8 cellular contexts compared by ENCODE assay signal in genomic region chr17:81519284-81520020, GRCh38. TPM values are rescaled to one million over a fixed set of nuclear protein-coding genes. Genes with fewer than 3 reads are reported as not detected.
DNase-seq lines count a peak whose midpoint lies in the region; ATAC-seq and TF ChIP-seq lines count a peak whose summit lies in the region.

No MANE protein-coding gene starts in this region.

- H3K4me1 ChIP-seq in vagina, result peaks cover 57% of the 10 kb centered on the region

- no peak for TF ChIP-seq CTCF in epithelial cell of proximal tubule (conservative IDR thresholded peaks at IDR 0.05; ENCODE audit: low read depth, low read length)
- peak; percentile 37 for TF ChIP-seq CTCF in nephron progenitor cell (IDR thresholded peaks at IDR 0.05)
- peak; percentile 19 to 33 (median 24) for TF ChIP-seq CTCF in vagina (IDR thresholded peaks at IDR 0.05)

- H3K27me3 ChIP-seq in vagina, result peaks cover 8% of the 10 kb centered on the region

- H3K27me3 Mint-ChIP-seq in activated CD8-positive, alpha-beta T cell treated with anti-CD3 and anti-CD28 coated beads, Interleukin-2, amount 10 ng/mL, durations not matched to agents 7 days and 5 days (ENCODE audit: low read depth), result peaks cover 15% of the 10 kb centered on the region
- H3K27me3 Mint-ChIP-seq in nephron progenitor cell (ENCODE audit: low read depth, poor library complexity), result peaks cover 41% of the 10 kb centered on the region

- CTCF ChIA-PET in activated CD8-positive, alpha-beta T cell treated with anti-CD3 and anti-CD28 coated beads, Interleukin-2, amount 10 ng/mL, durations not matched to agents 7 days and 5 days (lab: Charles Lee), result interaction anchor here (1.3 to 4.0 kb wide), 5 partner anchors 12 to 228 kb away, joined by 4 to 25 read pairs (median 6); partner anchors contain the start of gene FAAP100

- TF ChIP-seq POLR2A in vagina (IDR thresholded peaks at IDR 0.05), result no peak

- intact Hi-C loops in vagina (cut with DNase I), result no loop called here

- H3K36me3 Mint-ChIP-seq in activated CD8-positive, alpha-beta T cell treated with anti-CD3 and anti-CD28 coated beads, Interleukin-2, amount 10 ng/mL, durations not matched to agents 7 days and 5 days (ENCODE audit: low read depth), result peaks cover 8% of the 10 kb centered on the region
- no peaks in the 10 kb centered on the region for H3K36me3 Mint-ChIP-seq in nephron progenitor cell (ENCODE audit: low read depth)

- no peak overlapping the region for H3K27ac Mint-ChIP-seq in activated CD8-positive, alpha-beta T cell treated with anti-CD3 and anti-CD28 coated beads, Interleukin-2, amount 10 ng/mL, durations not matched to agents 7 days and 5 days
- no peak overlapping the region for H3K27ac Mint-ChIP-seq in nephron progenitor cell

- peaks cover 28% of the 10 kb centered on the region for H3K4me1 Mint-ChIP-seq in activated CD8-positive, alpha-beta T cell treated with anti-CD3 and anti-CD28 coated beads, Interleukin-2, amount 10 ng/mL, durations not matched to agents 7 days and 5 days (ENCODE audit: low read depth)
- peaks cover 60% of the 10 kb centered on the region for H3K4me1 Mint-ChIP-seq in nephron progenitor cell

- H3K4me3 ChIP-seq in epithelial cell of proximal tubule (ENCODE audit: low read depth, low read length) (peak overlapping the region; percentile 53), vagina (peak overlapping the region; percentile 66 to 93)

- no peaks in the 10 kb centered on the region for H3K9me3 Mint-ChIP-seq in activated CD8-positive, alpha-beta T cell treated with anti-CD3 and anti-CD28 coated beads, Interleukin-2, amount 10 ng/mL, durations not matched to agents 7 days and 5 days (ENCODE audit: insufficient read depth)
- H3K9me3 Mint-ChIP-seq in nephron progenitor cell, result no peaks in the 10 kb centered on the region

- DNase-seq in Caki2 (ENCODE audit: low read depth), result peak; percentile 76
- peak; percentile 87 for DNase-seq in LoVo (ENCODE audit: low spot score)
- peak; percentile 68 for DNase-seq in activated CD8-positive, alpha-beta T cell treated with anti-CD3 and anti-CD28 coated beads, Interleukin-2, amount 10 ng/mL, durations not matched to agents 7 days and 5 days
- DNase-seq in epithelial cell of proximal tubule (ENCODE audit: low read depth), result no peak
- peak; percentile 56 for DNase-seq in nephron progenitor cell
- DNase-seq in vagina (ENCODE audit: extremely low spot score in 2 of 2), result no peak

- POLR2A ChIA-PET in activated CD8-positive, alpha-beta T cell treated with anti-CD3 and anti-CD28 coated beads, Interleukin-2, amount 10 ng/mL, durations not matched to agents 7 days and 5 days (lab: Charles Lee), result interaction anchor here (0.6 kb wide), 1 partner anchor 79 kb away, joined by 3 read pairs; no protein-coding TSS in a partner anchor

- peak; percentile 47 for ATAC-seq in activated CD8-positive, alpha-beta T cell treated with anti-CD3 and anti-CD28 coated beads, Interleukin-2, amount 10 ng/mL, durations not matched to agents 7 days and 5 days
- ATAC-seq in GM19455 (IDR thresholded peaks at IDR 0.05; ENCODE audit: unreplicated experiment) (no peak), HG03175 (IDR thresholded peaks at IDR 0.05; ENCODE audit: unreplicated experiment) (no peak)

- in situ Hi-C loops in Caki2 (cut with HindIII; ENCODE audit: low pct_unique_long_range_greater_than_20kb, low sequenced_read_pairs), result no loop called here

- H3K27ac ChIP-seq in vagina, result peak overlapping the region; percentile 51

- no peaks in the 10 kb centered on the region for H3K9me3 ChIP-seq in vagina

- peak overlapping the region; percentile 65 for H3K4me3 Mint-ChIP-seq in activated CD8-positive, alpha-beta T cell treated with anti-CD3 and anti-CD28 coated beads, Interleukin-2, amount 10 ng/mL, durations not matched to agents 7 days and 5 days
- peak overlapping the region; percentile 34 for H3K4me3 Mint-ChIP-seq in nephron progenitor cell

- H3K36me3 ChIP-seq in vagina, result no peaks in the 10 kb centered on the region

RNA-seq across cellular contexts. Expression of gene ACTG1, which starts 6.9 kb away (rescaled TPM):
- total RNA-seq in Caki2 (2014; rRNA removed; shearing (Covaris generic); ENCODE audit: low replicate concordance), result 3,719 and 3,770 TPM in 2 replicates
- 1,000 to 10,000 TPM; 5,147 to 5,318 TPM for total RNA-seq in activated CD8-positive, alpha-beta T cell treated with anti-CD3 and anti-CD28 coated beads, Interleukin-2, amount 10 ng/mL, durations not matched to agents 7 days and 5 days
- total RNA-seq in epithelial cell of proximal tubule (8,322 and 8,951 TPM in 2 replicates), vagina (2,441 TPM)

RNA-seq across cellular contexts. Expression of gene FSCN2, which starts 8.7 kb away (rescaled TPM):
- 0.37 and 1.6 TPM in 2 replicates for total RNA-seq in Caki2 (2014; rRNA removed; shearing (Covaris generic); ENCODE audit: low replicate concordance)
- under 1 TPM; 0.52 to 0.74 TPM for total RNA-seq in activated CD8-positive, alpha-beta T cell treated with anti-CD3 and anti-CD28 coated beads, Interleukin-2, amount 10 ng/mL, durations not matched to agents 7 days and 5 days
- 0.51 TPM in 1 of 2 replicates, not detected in the other for total RNA-seq in epithelial cell of proximal tubule
- total RNA-seq in vagina, result 6.6 TPM

RNA-seq across cellular contexts. Expression of gene FAAP100, which starts 32.7 kb away (rescaled TPM):
- total RNA-seq in Caki2 (2014; rRNA removed; shearing (Covaris generic); ENCODE audit: low replicate concordance), result 40.5 and 41.5 TPM in 2 replicates
- 10 to 100 TPM; 39.2 to 43.6 TPM for total RNA-seq in activated CD8-positive, alpha-beta T cell treated with anti-CD3 and anti-CD28 coated beads, Interleukin-2, amount 10 ng/mL, durations not matched to agents 7 days and 5 days
- total RNA-seq in epithelial cell of proximal tubule (33.8 and 38.2 TPM in 2 replicates), vagina (21.4 TPM)

Comparison
In these comparisons a context has a peak if more than half of its experiments do, and no peak if none do; other contexts are left out.
1. DNase-seq: peak in Caki2 (single experiment), LoVo (single experiment), activated CD8-positive, alpha-beta T cell treated with anti-CD3 and anti-CD28 coated beads, Interleukin-2, amount 10 ng/mL, durations not matched to agents 7 days and 5 days (single experiment) and nephron progenitor cell (single experiment); none in epithelial cell of proximal tubule (single experiment) and vagina (0 of 2).